9 cellular contexts compared by ENCODE assay signal in the genomic region with DNA sequence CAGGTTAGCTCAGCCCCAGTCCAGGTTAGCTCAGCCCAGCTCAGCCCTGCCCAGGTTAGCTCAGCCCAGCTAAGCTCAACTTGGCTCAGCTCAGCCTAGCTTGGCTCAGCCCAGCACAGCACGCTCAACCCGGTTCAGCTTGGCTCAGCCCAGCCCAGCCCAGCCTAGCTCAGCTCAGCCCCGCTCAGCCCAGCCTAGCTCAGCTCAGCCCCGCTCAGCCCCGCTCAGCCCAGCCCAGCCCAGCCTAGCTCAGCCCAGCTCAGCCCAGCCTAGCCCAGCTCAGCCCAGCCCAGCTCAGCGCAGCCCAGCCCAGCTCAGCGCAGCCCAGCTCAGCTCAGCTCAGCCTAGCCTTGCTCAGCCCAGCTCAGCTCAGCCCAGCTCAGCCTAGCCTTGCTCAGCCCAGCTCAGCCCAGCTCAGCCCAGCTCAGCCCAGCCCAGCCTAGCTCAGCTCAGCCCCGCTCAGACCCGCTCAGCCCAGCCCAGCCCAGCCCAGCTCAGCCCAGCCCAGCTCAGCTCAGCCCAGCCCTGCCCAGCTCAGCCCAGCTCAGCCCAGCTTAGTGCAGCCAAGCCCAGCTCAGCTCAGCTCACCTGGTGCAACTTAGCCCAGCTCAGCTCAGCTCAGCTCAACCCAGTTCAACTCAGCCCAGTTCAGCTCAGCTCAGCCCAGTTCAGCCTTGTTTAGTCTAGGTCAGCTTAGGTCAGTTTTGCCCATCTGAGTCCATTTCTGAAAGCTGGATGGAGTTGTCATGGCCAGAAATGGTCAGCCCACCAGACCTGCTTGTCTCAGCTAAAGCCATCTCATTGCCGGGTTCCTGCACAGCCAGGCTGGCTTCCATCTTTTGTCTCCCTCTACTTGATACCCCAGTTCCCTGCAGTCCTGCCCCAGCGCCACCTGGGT.
DNase-seq lines count a peak whose midpoint lies in the region; ATAC-seq and TF ChIP-seq lines count a peak whose summit lies in the region.
"Had no signal": no experiment of that assay in that cellular context is flagged by ENCODE, and none has a peak within 500 bp of the region (broad histone marks: within the 10 kb centered on the region; RNA-seq: fewer than 3 reads in every experiment).

No MANE protein-coding gene starts in this region.

- no peak overlapping the region for H3K27ac ChIP-seq in mesenchymal stem cell (ENCODE audit: low read length, poor library complexity, severe bottlenecking)

- ATAC-seq in GM21619 (IDR thresholded peaks at IDR 0.05; ENCODE audit: unreplicated experiment) (no peak), HG02973 (IDR thresholded peaks at IDR 0.05; ENCODE audit: unreplicated experiment) (no peak)

- peaks cover 5% of the 10 kb centered on the region for H3K36me3 Mint-ChIP-seq in activated CD4-positive, alpha-beta T cell treated with anti-CD3 and anti-CD28 coated beads, Interleukin-2, amount 10 ng/mL, durations not matched to agents 7 days and 5 days (ENCODE audit: low read depth)
- H3K36me3 Mint-ChIP-seq in endothelial cell (ENCODE audit: low read depth, unreplicated experiment) = peaks cover 22% of the 10 kb centered on the region
- H3K36me3 Mint-ChIP-seq in stimulated activated naive CD8-positive, alpha-beta T cell treated with anti-CD3 and anti-CD28 coated beads, Interleukin-15, Interleukin-2, amounts not matched to agents 100 ng/mL and 50 ng/mL, for 24 hours (ENCODE audit: low read depth) = peaks cover 18% of the 10 kb centered on the region
- H3K36me3 Mint-ChIP-seq in nephron progenitor cell (ENCODE audit: low read depth) = no peaks in the 10 kb centered on the region

- peaks cover 3% of the 10 kb centered on the region for H3K4me1 ChIP-seq in mesenchymal stem cell (ENCODE audit: control insufficient read depth, insufficient read depth, low read depth, low read length)

- H3K27me3 ChIP-seq in mesenchymal stem cell (ENCODE audit: control insufficient read depth in 1 of 2, insufficient read depth in 1 of 2, low read length in 2 of 2) = no peaks in the 10 kb centered on the region

- peak overlapping the region; percentile 93 for H3K27ac Mint-ChIP-seq in activated CD4-positive, alpha-beta T cell treated with anti-CD3 and anti-CD28 coated beads, Interleukin-2, amount 10 ng/mL, durations not matched to agents 7 days and 5 days
- no peak overlapping the region for H3K27ac Mint-ChIP-seq in endothelial cell (ENCODE audit: unreplicated experiment)
- H3K27ac Mint-ChIP-seq in stimulated activated naive CD8-positive, alpha-beta T cell treated with anti-CD3 and anti-CD28 coated beads, Interleukin-15, Interleukin-2, amounts not matched to agents 100 ng/mL and 50 ng/mL, for 24 hours = peak overlapping the region; percentile 94
- no peak overlapping the region for H3K27ac Mint-ChIP-seq in nephron progenitor cell

- H3K79me1 ChIP-seq in mesenchymal stem cell (replicated peaks; ENCODE audit: low read length, poor library complexity, severe bottlenecking) = no peaks in the 10 kb centered on the region

- no peak overlapping the region for H2BK15ac ChIP-seq in mesenchymal stem cell (ENCODE audit: low read depth, poor library complexity, severe bottlenecking)

- no peak for TF ChIP-seq CTCF in endothelial cell (IDR thresholded peaks at IDR 0.05; ENCODE audit: unreplicated experiment)
- TF ChIP-seq CTCF in nephron progenitor cell (IDR thresholded peaks at IDR 0.05) = no peak

- no peak overlapping the region for H2AK5ac ChIP-seq in mesenchymal stem cell (ENCODE audit: low read length, severe bottlenecking)

- no peak overlapping the region for H3K9ac ChIP-seq in mesenchymal stem cell (ENCODE audit: low read length)

- no peak overlapping the region for H4K91ac ChIP-seq in mesenchymal stem cell (ENCODE audit: low read length)

- CTCF ChIA-PET in activated CD4-positive, alpha-beta T cell treated with anti-CD3 and anti-CD28 coated beads, Interleukin-2, amount 10 ng/mL, durations not matched to agents 7 days and 5 days (lab: Charles Lee) = interaction anchor here (0.9 to 1.9 kb wide), 2 partner anchors 37 to 142 kb away, joined by 3 to 4 read pairs; no protein-coding TSS in a partner anchor

- peaks cover 6% of the 10 kb centered on the region for H3K27me3 Mint-ChIP-seq in activated CD4-positive, alpha-beta T cell treated with anti-CD3 and anti-CD28 coated beads, Interleukin-2, amount 10 ng/mL, durations not matched to agents 7 days and 5 days
- peaks cover 23% of the 10 kb centered on the region for H3K27me3 Mint-ChIP-seq in endothelial cell (ENCODE audit: unreplicated experiment)
- H3K27me3 Mint-ChIP-seq in stimulated activated naive CD8-positive, alpha-beta T cell treated with anti-CD3 and anti-CD28 coated beads, Interleukin-15, Interleukin-2, amounts not matched to agents 100 ng/mL and 50 ng/mL, for 24 hours = no peaks in the 10 kb centered on the region
- no peaks in the 10 kb centered on the region for H3K27me3 Mint-ChIP-seq in nephron progenitor cell (ENCODE audit: low read depth, poor library complexity)

- no peak overlapping the region for H3K14ac ChIP-seq in mesenchymal stem cell (ENCODE audit: low read length in 2 of 2)

- POLR2A ChIA-PET in activated CD4-positive, alpha-beta T cell treated with anti-CD3 and anti-CD28 coated beads, Interleukin-2, amount 10 ng/mL, durations not matched to agents 7 days and 5 days (lab: Charles Lee) = no interaction called here

- H4K8ac ChIP-seq in mesenchymal stem cell (ENCODE audit: low read length) = no peak overlapping the region

- H2AFZ ChIP-seq in mesenchymal stem cell (ENCODE audit: low read depth, low read length) = no peak overlapping the region

- no peak overlapping the region for H2BK12ac ChIP-seq in mesenchymal stem cell (ENCODE audit: low read length in 2 of 2)

- H3K4me1 Mint-ChIP-seq in activated CD4-positive, alpha-beta T cell treated with anti-CD3 and anti-CD28 coated beads, Interleukin-2, amount 10 ng/mL, durations not matched to agents 7 days and 5 days = peaks cover 86% of the 10 kb centered on the region
- H3K4me1 Mint-ChIP-seq in endothelial cell (ENCODE audit: unreplicated experiment) (no peaks in the 10 kb centered on the region), nephron progenitor cell (no peaks in the 10 kb centered on the region)
- H3K4me1 Mint-ChIP-seq in stimulated activated naive CD8-positive, alpha-beta T cell treated with anti-CD3 and anti-CD28 coated beads, Interleukin-15, Interleukin-2, amounts not matched to agents 100 ng/mL and 50 ng/mL, for 24 hours (ENCODE audit: low read depth) = peaks cover 37% of the 10 kb centered on the region

- H2BK5ac ChIP-seq in mesenchymal stem cell (ENCODE audit: low read depth, low read length, poor library complexity, severe bottlenecking) = no peak overlapping the region

- no peak overlapping the region for H3K23ac ChIP-seq in mesenchymal stem cell (ENCODE audit: low read length in 2 of 2)

- peak overlapping the region; percentile 70 for H3K4me3 Mint-ChIP-seq in activated CD4-positive, alpha-beta T cell treated with anti-CD3 and anti-CD28 coated beads, Interleukin-2, amount 10 ng/mL, durations not matched to agents 7 days and 5 days
- H3K4me3 Mint-ChIP-seq in endothelial cell (ENCODE audit: unreplicated experiment) (peak overlapping the region; percentile 47), nephron progenitor cell (no peak overlapping the region)
- peak overlapping the region; percentile 85 for H3K4me3 Mint-ChIP-seq in stimulated activated naive CD8-positive, alpha-beta T cell treated with anti-CD3 and anti-CD28 coated beads, Interleukin-15, Interleukin-2, amounts not matched to agents 100 ng/mL and 50 ng/mL, for 24 hours

- H3K9me3 ChIP-seq in mesenchymal stem cell (ENCODE audit: control insufficient read depth, low read length) = no peaks in the 10 kb centered on the region

- no peak overlapping the region for H3K4me2 ChIP-seq in mesenchymal stem cell (ENCODE audit: low read length, poor library complexity, severe bottlenecking)

- H3K4me3 ChIP-seq in mesenchymal stem cell (ENCODE audit: insufficient read depth in 1 of 2, low read depth in 1 of 2, low read length in 2 of 2) = no peak overlapping the region
- H3K4me3 ChIP-seq: lung had no signal

- 75% methylated on average over 10 of the region's 11 CpGs for WGBS in mesenchymal stem cell

- H3K4ac ChIP-seq in mesenchymal stem cell (ENCODE audit: low read depth in 1 of 2, low read length in 2 of 2) = no peak overlapping the region

- no peaks in the 10 kb centered on the region for H3K9me3 Mint-ChIP-seq in activated CD4-positive, alpha-beta T cell treated with anti-CD3 and anti-CD28 coated beads, Interleukin-2, amount 10 ng/mL, durations not matched to agents 7 days and 5 days
- H3K9me3 Mint-ChIP-seq in endothelial cell (ENCODE audit: unreplicated experiment) (peaks cover 40% of the 10 kb centered on the region), nephron progenitor cell (peaks cover 91% of the 10 kb centered on the region)
- H3K9me3 Mint-ChIP-seq in stimulated activated naive CD8-positive, alpha-beta T cell treated with anti-CD3 and anti-CD28 coated beads, Interleukin-15, Interleukin-2, amounts not matched to agents 100 ng/mL and 50 ng/mL, for 24 hours = no peaks in the 10 kb centered on the region

- H3K36me3 ChIP-seq in mesenchymal stem cell (ENCODE audit: control insufficient read depth in 1 of 2, insufficient read depth in 2 of 2, low read depth in 1 of 2, low read length in 2 of 2) = no peaks in the 10 kb centered on the region

- no peak overlapping the region for H3K18ac ChIP-seq in mesenchymal stem cell (ENCODE audit: low read depth in 1 of 2, low read length in 2 of 2)

- no peak overlapping the region for H2BK120ac ChIP-seq in mesenchymal stem cell (ENCODE audit: low read depth, low read length)

- DNase-seq in GM19238 (ENCODE audit: insufficient read length, low spot score) = peak; percentile 4
- peak; percentile 73 for DNase-seq in activated CD4-positive, alpha-beta T cell treated with anti-CD3 and anti-CD28 coated beads, Interleukin-2, amount 10 ng/mL, durations not matched to agents 7 days and 5 days
- DNase-seq in endothelial cell (ENCODE audit: low spot score) = no peak
- DNase-seq in mesenchymal stem cell = no peak
- no peak for DNase-seq in nephron progenitor cell

Comparison
In these comparisons a context has a peak if more than half of its experiments do, and no peak if none do; other contexts are left out.
1. DNase-seq: peak in GM19238 (single experiment) and activated CD4-positive, alpha-beta T cell treated with anti-CD3 and anti-CD28 coated beads, Interleukin-2, amount 10 ng/mL, durations not matched to agents 7 days and 5 days (single experiment); none in endothelial cell (single experiment), mesenchymal stem cell (single experiment) and nephron progenitor cell (single experiment).
2. H3K27ac Mint-ChIP-seq: peak in activated CD4-positive, alpha-beta T cell treated with anti-CD3 and anti-CD28 coated beads, Interleukin-2, amount 10 ng/mL, durations not matched to agents 7 days and 5 days (single experiment) and stimulated activated naive CD8-positive, alpha-beta T cell treated with anti-CD3 and anti-CD28 coated beads, Interleukin-15, Interleukin-2, amounts not matched to agents 100 ng/mL and 50 ng/mL, for 24 hours (single experiment); none in endothelial cell (single experiment) and nephron progenitor cell (single experiment).